In genomic region chr1:235649722-235650163, GRCh38 we compare ENCODE assay signal across 8 cellular contexts. TPM values are rescaled to one million over a fixed set of nuclear protein-coding genes. Genes with fewer than 3 reads are reported as not detected.
DNase-seq lines count a peak whose midpoint lies in the region; TF ChIP-seq lines count a peak whose summit lies in the region.

Gene GNG4, minus strand, starts transcription at chr1:235649784. Its CDS starts 65,946 bp downstream, at chr1:235583838.

- H2AFZ ChIP-seq in parathyroid adenoma: peak within 1 kb of the TSS; percentile 89

- H3K79me2 ChIP-seq in parathyroid adenoma: no peaks in the 10 kb centered on the region

- H3K27me3 ChIP-seq in esophagus squamous epithelium: peaks cover 0 to 98% (median 9%) of the 10 kb centered on the region in 4 donors
- no peaks in the 10 kb centered on the region for H3K27me3 ChIP-seq in parathyroid adenoma (ENCODE audit: control insufficient read depth, insufficient read depth, low read length)

- H3K4me2 ChIP-seq in parathyroid adenoma (ENCODE audit: low read length): peak within 1 kb of the TSS; percentile 62

- H3K27ac ChIP-seq in VCaP (peak within 1 kb of the TSS; percentile 90), esophagus squamous epithelium (peak within 1 kb of the TSS in 3 of 4 donors; percentile 19 to 42 (median 42)), parathyroid adenoma (peak within 1 kb of the TSS; percentile 33)

- intact Hi-C loops in esophagus squamous epithelium (cut with DNase I): no loop called here

- WGBS in esophagus squamous epithelium, 2 donors: no CpG with 5 or more reads among the region's 67 CpGs

- no peaks in the 10 kb centered on the region for H3K36me3 ChIP-seq in esophagus squamous epithelium
- no peaks in the 10 kb centered on the region for H3K36me3 ChIP-seq in parathyroid adenoma (ENCODE audit: control insufficient read depth, insufficient read depth, low read length)

- H3K9ac ChIP-seq in parathyroid adenoma: no peak within 1 kb of the TSS

- TF ChIP-seq POLR2A in esophagus squamous epithelium (IDR thresholded peaks at IDR 0.05): no peak

- DNase-seq in DMS 273 (lab: John Stamatoyannopoulos, UW; ENCODE audit: unreplicated experiment): peak; percentile 86
- no peak for DNase-seq in DMS 273 treated with DMSO at 0.1 percent for 48 hours (lab: John Stamatoyannopoulos, UW)
- DNase-seq in HK-2 (ENCODE audit: unreplicated experiment): peak; percentile 53
- no peak for DNase-seq in esophagus squamous epithelium (lab: John Stamatoyannopoulos, UW)
- DNase-seq in mucosa of gallbladder (ENCODE audit: low spot score): no peak
- no peak for DNase-seq in inferior parietal cortex (ENCODE audit: extremely low spot score)

- TF ChIP-seq CTCF in VCaP (conservative IDR thresholded peaks at IDR 0.05): no peak
- no peak for TF ChIP-seq CTCF in esophagus squamous epithelium (IDR thresholded peaks at IDR 0.05)
- TF ChIP-seq CTCF in parathyroid adenoma (IDR thresholded peaks at IDR 0.05): no peak

- H3K9me3 ChIP-seq in esophagus squamous epithelium (no peaks in the 10 kb centered on the region), parathyroid adenoma (ENCODE audit: control insufficient read depth, low read length) (no peaks in the 10 kb centered on the region)

- H3K4me3 ChIP-seq in esophagus squamous epithelium (peak within 1 kb of the TSS; percentile 36 to 73 (median 52)), parathyroid adenoma (ENCODE audit: low read depth, low read length) (peak within 1 kb of the TSS; percentile 3)

- H3K4me1 ChIP-seq in esophagus squamous epithelium (peaks cover 12 to 34% (median 25%) of the 10 kb centered on the region in 3 donors), parathyroid adenoma (peaks cover 4% of the 10 kb centered on the region)

RNA-seq across cellular contexts. Expression of gene GNG4, which starts in this region (rescaled TPM):
- 1 to 10 TPM; 1.1 to 6.3 (median 4.6) TPM for total RNA-seq in esophagus squamous epithelium
- 0.12 TPM for total RNA-seq in mucosa of gallbladder

Comparison
In these comparisons a context has a peak if more than half of its experiments do, and no peak if none do; other contexts are left out.
1. DNase-seq: peak in DMS 273 (single experiment) and HK-2 (single experiment); none in DMS 273 treated with DMSO at 0.1 percent for 48 hours (single experiment), esophagus squamous epithelium (single experiment), mucosa of gallbladder (single experiment) and inferior parietal cortex (single experiment).
2. H3K27ac ChIP-seq: peak in every context shown above with its lines; median percentile 90 in VCaP; 42 in esophagus squamous epithelium; 33 in parathyroid adenoma.